ENCODE assay signal across 8 cellular contexts in the genomic region with DNA sequence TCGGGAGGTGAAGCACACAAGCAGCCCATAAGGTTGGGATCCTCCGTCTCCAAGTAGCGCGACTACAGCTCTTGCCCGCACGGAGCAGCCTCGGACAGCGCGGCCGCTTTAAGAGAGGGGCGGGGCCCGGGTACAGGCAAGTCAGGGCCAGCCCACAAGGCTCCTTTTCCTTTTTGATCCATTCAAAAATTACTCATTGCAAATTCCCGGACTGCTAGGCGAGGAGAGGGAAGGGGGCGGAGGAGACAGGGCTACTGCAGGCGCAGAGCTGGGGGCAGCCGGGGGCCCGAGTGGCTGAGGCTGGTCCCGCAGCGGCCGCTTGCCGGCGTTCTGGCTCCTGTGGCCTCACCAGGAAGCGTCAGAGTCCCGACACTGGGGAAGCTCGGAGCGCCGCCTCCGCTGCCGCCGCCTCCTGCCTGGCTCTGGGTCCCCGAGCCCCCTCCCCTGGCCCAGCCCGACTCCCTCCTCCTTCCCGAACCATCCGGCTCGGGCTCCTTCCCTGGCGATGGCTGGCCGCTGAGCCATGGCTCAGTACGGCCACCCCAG. TPM values are rescaled to one million over a fixed set of nuclear protein-coding genes. Genes with fewer than 3 reads are reported as not detected.
A peak's percentile ranks its signal among the peaks of the same experiment; 100 is the strongest.
DNase-seq lines count a peak whose midpoint lies in the region; ATAC-seq and TF ChIP-seq lines count a peak whose summit lies in the region.

A gene with protein sequence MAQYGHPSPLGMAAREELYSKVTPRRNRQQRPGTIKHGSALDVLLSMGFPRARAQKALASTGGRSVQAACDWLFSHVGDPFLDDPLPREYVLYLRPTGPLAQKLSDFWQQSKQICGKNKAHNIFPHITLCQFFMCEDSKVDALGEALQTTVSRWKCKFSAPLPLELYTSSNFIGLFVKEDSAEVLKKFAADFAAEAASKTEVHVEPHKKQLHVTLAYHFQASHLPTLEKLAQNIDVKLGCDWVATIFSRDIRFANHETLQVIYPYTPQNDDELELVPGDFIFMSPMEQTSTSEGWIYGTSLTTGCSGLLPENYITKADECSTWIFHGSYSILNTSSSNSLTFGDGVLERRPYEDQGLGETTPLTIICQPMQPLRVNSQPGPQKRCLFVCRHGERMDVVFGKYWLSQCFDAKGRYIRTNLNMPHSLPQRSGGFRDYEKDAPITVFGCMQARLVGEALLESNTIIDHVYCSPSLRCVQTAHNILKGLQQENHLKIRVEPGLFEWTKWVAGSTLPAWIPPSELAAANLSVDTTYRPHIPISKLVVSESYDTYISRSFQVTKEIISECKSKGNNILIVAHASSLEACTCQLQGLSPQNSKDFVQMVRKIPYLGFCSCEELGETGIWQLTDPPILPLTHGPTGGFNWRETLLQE (plus strand): TSS at position 196 of the 546 bp plus-strand sequence. CDS start 328 bp downstream, at position 524.

- CTCF ChIA-PET in activated B cell treated with CpG ODN at 0.5 μM for 24 hours (lab: Charles Lee): interaction anchor here (0.6 to 3.4 kb wide), 11 partner anchors 20 to 1001 kb away, joined by 3 to 79 read pairs (median 3); no protein-coding TSS in a partner anchor

- intact Hi-C loops in activated B cell treated with CpG ODN at 0.5 μM for 24 hours (cut with micrococcal nuclease): loop anchor here (1.0 to 5.0 kb wide), 8 partner anchors 26 to 407 kb away; a partner anchor contains a TSS

- peaks cover 21% of the 10 kb centered on the region for H3K4me1 Mint-ChIP-seq in activated B cell treated with CpG ODN at 0.5 μM for 24 hours

- no peaks in the 10 kb centered on the region for H3K9me3 ChIP-seq in skeletal muscle tissue (ENCODE audit: control insufficient read depth in 3 of 3, low read length in 3 of 3)

- H3K36me3 ChIP-seq in skeletal muscle tissue (ENCODE audit: control insufficient read depth in 3 of 3, insufficient read depth in 3 of 3, low read length in 3 of 3): no peaks in the 10 kb centered on the region

- H3K9ac ChIP-seq in skeletal muscle tissue (ENCODE audit: low read depth in 1 of 3, low read length in 3 of 3): peak within 1 kb of the TSS; percentile 68 to 81 (median 69)

- TF ChIP-seq CTCF in GM13976 (IDR thresholded peaks at IDR 0.05; ENCODE audit: borderline replicate concordance, control extremely low read depth, extremely low read depth, insufficient read depth, missing control alignments) (no peak), activated B cell treated with CpG ODN at 0.5 μM for 24 hours (IDR thresholded peaks at IDR 0.05) (no peak)

- in situ Hi-C loops in GM13976 (cut with MboI; ENCODE audit: low sequenced_read_pairs, unreplicated experiment): no loop called here

- H3K36me3 Mint-ChIP-seq in activated B cell treated with CpG ODN at 0.5 μM for 24 hours (ENCODE audit: low read depth): peaks cover 2% of the 10 kb centered on the region

- peak; percentile 79 for DNase-seq in GM13976 (ENCODE audit: low spot score)
- DNase-seq in NCI-H1105 (lab: John Stamatoyannopoulos, UW): peak; percentile 78
- peak; percentile 62 for DNase-seq in activated B cell treated with CpG ODN at 0.5 μM for 24 hours
- DNase-seq in caudate nucleus (lab: John Stamatoyannopoulos, UW): peak in 59 of 61 donors; percentile 5 to 88 (median 59)
- DNase-seq in iPS-NIHi11 (ENCODE audit: low spot score): peak; percentile 83

- H3K4me1 ChIP-seq in skeletal muscle tissue (ENCODE audit: control insufficient read depth in 3 of 3, insufficient read depth in 3 of 3, low read length in 3 of 3): peaks cover 10 to 22% (median 17%) of the 10 kb centered on the region in 3 donors

- H3K4me3 Mint-ChIP-seq in activated B cell treated with CpG ODN at 0.5 μM for 24 hours: peak within 1 kb of the TSS; percentile 96

- POLR2A ChIA-PET in activated B cell treated with CpG ODN at 0.5 μM for 24 hours (lab: Charles Lee): interaction anchor here (0.5 to 2.1 kb wide), 11 partner anchors 41 to 105 kb away, joined by 3 to 11 read pairs (median 4); no protein-coding TSS in a partner anchor

- H3K27ac ChIP-seq in caudate nucleus (ENCODE audit: low read depth, low read length) (peak within 1 kb of the TSS; percentile 82), skeletal muscle tissue (ENCODE audit: low read depth, low read length) (peak within 1 kb of the TSS; percentile 79)

- no peaks in the 10 kb centered on the region for H3K9me3 Mint-ChIP-seq in activated B cell treated with CpG ODN at 0.5 μM for 24 hours

- ATAC-seq in HG02642 (IDR thresholded peaks at IDR 0.05; ENCODE audit: poor library complexity, unreplicated experiment): peak; percentile 85
- peak; percentile 78 for ATAC-seq in activated B cell treated with CpG ODN at 0.5 μM for 24 hours (ENCODE audit: low read depth)
- ATAC-seq in GM18520 (IDR thresholded peaks at IDR 0.05; ENCODE audit: unreplicated experiment): no peak

- peak within 1 kb of the TSS; percentile 76 to 80 (median 79) for H3K4me3 ChIP-seq in skeletal muscle tissue (ENCODE audit: low read length in 3 of 3)

- peaks cover 22% of the 10 kb centered on the region for H3K27me3 Mint-ChIP-seq in activated B cell treated with CpG ODN at 0.5 μM for 24 hours

- peaks cover 0 to 10% (median 9%) of the 10 kb centered on the region in 3 donors for H3K27me3 ChIP-seq in skeletal muscle tissue (ENCODE audit: control insufficient read depth in 3 of 3, insufficient read depth in 3 of 3, low read length in 3 of 3)

- H3K27ac Mint-ChIP-seq in activated B cell treated with CpG ODN at 0.5 μM for 24 hours: peak within 1 kb of the TSS; percentile 79

RNA-seq across cellular contexts. Expression of the gene that starts here (rescaled TPM):
- total RNA-seq in activated B cell treated with CpG ODN at 0.5 μM for 24 hours: 2.9 and 4.3 TPM in 2 replicates
- 4.2 TPM for total RNA-seq in skeletal muscle tissue
